Comparison of ENCODE assay signal across 17 cellular contexts in genomic region chr3:119825820-119826219, GRCh38. TPM values are rescaled to one million over a fixed set of nuclear protein-coding genes. Genes with fewer than 3 reads are reported as not detected.
DNase-seq lines count a peak whose midpoint lies in the region; ATAC-seq, FAIRE-seq and TF ChIP-seq lines count a peak whose summit lies in the region.
"Had no signal": no experiment of that assay in that cellular context is flagged by ENCODE, and none has a peak within 500 bp of the region (broad histone marks: within the 10 kb centered on the region; RNA-seq: fewer than 3 reads in every experiment).

No MANE protein-coding gene starts in this region.

- H3K27me3 ChIP-seq in breast epithelium (no peaks in the 10 kb centered on the region), H1 (replicated peaks in 1 of 4; ENCODE audit: control insufficient read depth in 3 of 4, extremely low read depth in 1 of 4, insufficient read depth in 3 of 4, low read length in 3 of 4) (no peaks in the 10 kb centered on the region), spleen (replicated peaks in 1 of 7) (no peaks in the 10 kb centered on the region), WERI-Rb-1 (ENCODE audit: insufficient read depth, low read depth, severe bottlenecking) (no peaks in the 10 kb centered on the region)
- no peaks in the 10 kb centered on the region for H3K27me3 ChIP-seq in naive thymus-derived CD4-positive, alpha-beta T cell (ENCODE audit: control insufficient read depth in 2 of 2, insufficient read depth in 2 of 2, low read length in 2 of 2)

- H3K27ac ChIP-seq in breast epithelium (no peak overlapping the region), H1 (ENCODE audit: low read depth, low read length) (no peak overlapping the region), spleen (no peak overlapping the region), WERI-Rb-1 (no peak overlapping the region)
- no peak overlapping the region for H3K27ac ChIP-seq in naive thymus-derived CD4-positive, alpha-beta T cell (ENCODE audit: low read depth, low read length)

- no peak overlapping the region for H2BK12ac ChIP-seq in H1 (ENCODE audit: low read depth, low read length)

- H3K4me3 ChIP-seq in breast epithelium (no peak overlapping the region), H1 (ENCODE audit: extremely low read depth in 1 of 4, insufficient read depth in 2 of 4, low read depth in 3 of 4, low read length in 4 of 4) (no peak overlapping the region), spleen (no peak overlapping the region), WERI-Rb-1 (ENCODE audit: low read depth, low read length) (no peak overlapping the region)
- H3K4me3 ChIP-seq in naive thymus-derived CD4-positive, alpha-beta T cell (ENCODE audit: low read length) = no peak overlapping the region
- H3K4me3 ChIP-seq: K562 had no signal

- H4K20me1 ChIP-seq in H1 (replicated peaks in 1 of 2; ENCODE audit: control insufficient read depth in 1 of 2, insufficient read depth in 2 of 2, low read length in 2 of 2) = no peaks in the 10 kb centered on the region

- no peak overlapping the region for H2BK5ac ChIP-seq in H1 (ENCODE audit: low read depth, low read length)

- H2AK5ac ChIP-seq in H1 (ENCODE audit: low read depth, low read length) = no peak overlapping the region

- H3K27me3 Mint-ChIP-seq in MCF 10A (ENCODE audit: insufficient read depth, unreplicated experiment) = no peaks in the 10 kb centered on the region
- no peaks in the 10 kb centered on the region for H3K27me3 Mint-ChIP-seq in memory B cell
- H3K27me3 Mint-ChIP-seq in naive thymus-derived CD4-positive, alpha-beta T cell = no peaks in the 10 kb centered on the region

- H4K91ac ChIP-seq in H1 (replicated peaks; ENCODE audit: insufficient read length, low read length) = no peak overlapping the region

- H3K36me3 Mint-ChIP-seq in MCF 10A (ENCODE audit: insufficient read depth, unreplicated experiment) (peaks cover 24% of the 10 kb centered on the region), memory B cell (peaks cover 7% of the 10 kb centered on the region)
- H3K36me3 Mint-ChIP-seq in naive thymus-derived CD4-positive, alpha-beta T cell = peaks cover 0 to 12% (median 5%) of the 10 kb centered on the region in 5 donors

- H3K23ac ChIP-seq in H1 (ENCODE audit: insufficient read length) = no peak overlapping the region

- FAIRE-seq in H1 (lab: Jason Lieb, UNC) = peak; percentile 28
- FAIRE-seq: K562 had no signal

- H4K5ac ChIP-seq in H1 (ENCODE audit: insufficient read length, low read depth, low read length) = no peak overlapping the region

- H3K18ac ChIP-seq in H1 (ENCODE audit: extremely low read depth, low read length) = no peak overlapping the region

- H3K56ac ChIP-seq in H1 (replicated peaks; ENCODE audit: insufficient read length, low read depth, low read length) = no peak overlapping the region

- TF ChIP-seq RAD21 in H1 (IDR thresholded peaks at IDR 0.05 in 1 of 2, conservative IDR thresholded peaks at IDR 0.05 in 1 of 2; ENCODE audit: low read depth in 2 of 2, low read length in 2 of 2) = no peak

- no peaks in the 10 kb centered on the region for H3K36me3 ChIP-seq in breast epithelium
- H3K36me3 ChIP-seq in H1 (ENCODE audit: control insufficient read depth in 2 of 4, insufficient read depth in 4 of 4, low read length in 3 of 4) = no peaks in the 10 kb centered on the region
- peaks cover 0 to 34% (median 8%) of the 10 kb centered on the region in 6 donors for H3K36me3 ChIP-seq in spleen
- peaks cover 8% of the 10 kb centered on the region; the same call in 1 of the 2 replicates for H3K36me3 ChIP-seq in WERI-Rb-1
- peaks cover 0 to 12% (median 6%) of the 10 kb centered on the region in 3 experiments for H3K36me3 ChIP-seq in naive thymus-derived CD4-positive, alpha-beta T cell (ENCODE audit: control insufficient read depth in 2 of 3, insufficient read depth in 3 of 3, low read length in 3 of 3)

- H3K27ac Mint-ChIP-seq in MCF 10A (ENCODE audit: low read depth, unreplicated experiment) (no peak overlapping the region), memory B cell (peak overlapping the region; percentile 70)
- peak overlapping the region in 3 of 9 donors; percentile 7 to 34 (median 9) for H3K27ac Mint-ChIP-seq in naive thymus-derived CD4-positive, alpha-beta T cell

- POLR2A ChIA-PET in MCF 10A (lab: Yijun Ruan, JAX) (no interaction called here), H1 (lab: Charles Lee; ENCODE audit: partially characterized antibody) (interaction anchor here (0.7 kb wide), 1 partner anchor 9 kb away, joined by 3 read pairs; no protein-coding TSS in a partner anchor)
- POLR2A ChIA-PET in naive thymus-derived CD4-positive, alpha-beta T cell (lab: Charles Lee) = no interaction called here

- H2BK20ac ChIP-seq in H1 (ENCODE audit: low read length) = no peak overlapping the region

- H3K9me3 ChIP-seq in breast epithelium (no peaks in the 10 kb centered on the region), H1 (ENCODE audit: insufficient read depth in 2 of 2, low read depth in 1 of 2, low read length in 1 of 2) (no peaks in the 10 kb centered on the region), spleen (no peaks in the 10 kb centered on the region), WERI-Rb-1 (ENCODE audit: severe bottlenecking) (no peaks in the 10 kb centered on the region)
- H3K9me3 ChIP-seq in naive thymus-derived CD4-positive, alpha-beta T cell (ENCODE audit: control insufficient read depth in 2 of 3, low read length in 3 of 3) = no peaks in the 10 kb centered on the region

- 89% methylated on average over 1 of the region's 1 CpG; no CpG with 5 or more reads in 1 of the 2 experiments for WGBS in H1 (ENCODE audit: extremely low coverage in 1 of 2, insufficient coverage in 1 of 2, insufficient read length in 1 of 2, insufficient replicate concordance in 2 of 2, low coverage in 1 of 2, low lambda C conversion rate in 2 of 2, missing lambda C conversion rate in 1 of 2), 2 experiments
- WGBS in spleen, 5 donors = 94 to 97% (median 96%) methylated on average over 1 of the region's 1 CpG

- no peak overlapping the region for H3K4me2 ChIP-seq in H1 (ENCODE audit: insufficient read depth in 1 of 2, low read depth in 2 of 2, low read length in 2 of 2)

- CTCF ChIA-PET in MCF 10A (lab: Yijun Ruan, JAX) = interaction anchor here (0.6 to 0.7 kb wide), 2 partner anchors 13 to 442 kb away, joined by 3 read pairs; no protein-coding TSS in a partner anchor
- CTCF ChIA-PET in H1 (lab: Charles Lee; ENCODE audit: partially characterized antibody) = interaction anchor here (2.0 to 3.8 kb wide), 2 partner anchors 11 to 15 kb away, joined by 4 to 17 read pairs; no protein-coding TSS in a partner anchor
- CTCF ChIA-PET in naive thymus-derived CD4-positive, alpha-beta T cell (lab: Charles Lee) = interaction anchor here (1.8 kb wide), 1 partner anchor 322 kb away, joined by 5 read pairs; no protein-coding TSS in a partner anchor

- TF ChIP-seq POLR2A in breast epithelium (IDR thresholded peaks at IDR 0.05) (no peak), H1 (IDR thresholded peaks at IDR 0.05; ENCODE audit: control extremely low read depth in 1 of 2, low read depth in 2 of 2, low read length in 2 of 2) (no peak), spleen (IDR thresholded peaks at IDR 0.05) (no peak)

- intact Hi-C loops in MCF 10A (cut with micrococcal nuclease) = no loop called here
- intact Hi-C loops in breast epithelium (cut with DNase I; ENCODE audit: low total_unique reads) = no loop called here
- intact Hi-C loops in spleen (cut with DNase I; ENCODE audit: low total_unique reads) = no loop called here
- intact Hi-C loops in naive thymus-derived CD4-positive, alpha-beta T cell (cut with micrococcal nuclease) = no loop called here

- no peak overlapping the region for H3K9ac ChIP-seq in H1 (replicated peaks in 1 of 4; ENCODE audit: extremely low read depth in 1 of 4, low read depth in 3 of 4, low read length in 3 of 4)

- no peak overlapping the region for H3K14ac ChIP-seq in H1 (ENCODE audit: insufficient read length)

- H3K79me2 ChIP-seq in H1 (ENCODE audit: control insufficient read depth in 1 of 2, insufficient read depth in 2 of 2, low read length in 2 of 2) = no peaks in the 10 kb centered on the region

- ATAC-seq in memory B cell (ENCODE audit: low read depth) = no peak
- ATAC-seq in naive thymus-derived CD4-positive, alpha-beta T cell = no peak
- ATAC-seq: HCT116, K562 had no signal

- H3K4me1 ChIP-seq in breast epithelium (no peaks in the 10 kb centered on the region), H1 (replicated peaks in 1 of 4; ENCODE audit: control insufficient read depth in 3 of 4, insufficient read depth in 4 of 4, low read length in 3 of 4) (peaks cover 0 to 3% (median 1%) of the 10 kb centered on the region in 4 experiments; a peak in 3 of 7 replicates), spleen (no peaks in the 10 kb centered on the region)
- no peaks in the 10 kb centered on the region for H3K4me1 ChIP-seq in naive thymus-derived CD4-positive, alpha-beta T cell (ENCODE audit: control insufficient read depth in 2 of 2, insufficient read depth in 2 of 2, low read length in 2 of 2)

- no peak overlapping the region for H2BK15ac ChIP-seq in H1 (ENCODE audit: low read length)

- H2BK120ac ChIP-seq in H1 (replicated peaks; ENCODE audit: low read depth, low read length) = no peak overlapping the region

- H3K9me3 Mint-ChIP-seq in MCF 10A (ENCODE audit: unreplicated experiment) (no peaks in the 10 kb centered on the region), memory B cell (no peaks in the 10 kb centered on the region)
- no peaks in the 10 kb centered on the region for H3K9me3 Mint-ChIP-seq in naive thymus-derived CD4-positive, alpha-beta T cell

- H3K4me3 Mint-ChIP-seq in MCF 10A (ENCODE audit: unreplicated experiment) (no peak overlapping the region), memory B cell (no peak overlapping the region)
- H3K4me3 Mint-ChIP-seq in naive thymus-derived CD4-positive, alpha-beta T cell = no peak overlapping the region

- H3K4ac ChIP-seq in H1 (replicated peaks; ENCODE audit: insufficient read length, low read depth, low read length) = no peak overlapping the region

- TSS peak; percentile 10 for BruUV-seq in MCF 10A (replicated peaks; lab: Mats Ljungman, UMichigan)

- no peak for TF ChIP-seq CTCF in MCF 10A (IDR thresholded peaks at IDR 0.05; ENCODE audit: unreplicated experiment)
- TF ChIP-seq CTCF in breast epithelium (IDR thresholded peaks at IDR 0.05) = no peak
- no peak for TF ChIP-seq CTCF in H1 (IDR thresholded peaks at IDR 0.05; ENCODE audit: control extremely low read depth in 1 of 3, insufficient read depth in 1 of 3, low read depth in 1 of 3, low read length in 3 of 3)
- no peak for TF ChIP-seq CTCF in spleen (IDR thresholded peaks at IDR 0.05 in 8 of 11, conservative IDR thresholded peaks at IDR 0.05 in 3 of 11)
- TF ChIP-seq CTCF in WERI-Rb-1 (IDR thresholded peaks at IDR 0.05; ENCODE audit: low read depth, low read length) = no peak

- no peak overlapping the region for H2AFZ ChIP-seq in H1 (ENCODE audit: low read length)

- H3K23me2 ChIP-seq in H1 (ENCODE audit: low read depth, low read length) = no peaks in the 10 kb centered on the region

- no peaks in the 10 kb centered on the region for H3K79me1 ChIP-seq in H1 (ENCODE audit: low read depth, low read length)

- no peak for DNase-seq in MCF 10A (ENCODE audit: unreplicated experiment)
- DNase-seq in breast epithelium (ENCODE audit: low spot score in 2 of 2) = no peak
- no peak for DNase-seq in H1 (ENCODE audit: low read depth in 1 of 2, low spot score in 2 of 2)
- no peak for DNase-seq in memory B cell (ENCODE audit: low spot score in 2 of 2)
- peak; percentile 19 for DNase-seq in spleen
- no peak for DNase-seq in medulla oblongata (ENCODE audit: extremely low spot score)
- no peak for DNase-seq in WERI-Rb-1
- DNase-seq in naive thymus-derived CD4-positive, alpha-beta T cell = no peak
- DNase-seq: C1 segment of cervical spinal cord; DMS53; NCI-H1092 treated with DMSO at 0.1 percent for 48 hours; NCI-H1694 treated with DMSO at 0.1 percent for 48 hours; NCI-H69; NK-92 treated with Interleukin-12 subunit alpha and Interleukin-12 subunit beta, amount 100 ng/mL, for 24 hours had no signal

- no peaks in the 10 kb centered on the region for H3K4me1 Mint-ChIP-seq in MCF 10A (ENCODE audit: insufficient read depth, unreplicated experiment)
- H3K4me1 Mint-ChIP-seq in memory B cell = no peaks in the 10 kb centered on the region
- H3K4me1 Mint-ChIP-seq in naive thymus-derived CD4-positive, alpha-beta T cell = peaks cover 3 to 12% (median 5%) of the 10 kb centered on the region in 7 donors

- TF ChIP-seq EP300 in H1 (IDR thresholded peaks at IDR 0.05; ENCODE audit: borderline replicate concordance in 1 of 2, low read depth in 2 of 2, low read length in 2 of 2) = no peak

- no peak overlapping the region for H4K8ac ChIP-seq in H1 (ENCODE audit: extremely low read depth, insufficient read depth, low read length)

RNA-seq across cellular contexts. Expression of gene NR1I2, which starts 43.9 kb away (rescaled TPM):
- total RNA-seq in MCF 10A (2022) = not detected in 2 replicates
- under 1 TPM; 0.29 to 0.98 (median 0.32) TPM for total RNA-seq in breast epithelium
- 0.28 and 0.44 TPM in 2 replicates for total RNA-seq in H1 (2021; fragmentation: NEBNext Ultra II Directional; extraction: Animal tissue kit (Norgen Biotek cat#: 25700))
- polyA plus RNA-seq in H1 (2011; rRNA removed) = 1.8 and 2.6 TPM in 2 replicates
- 2.6 TPM for polyA plus RNA-seq in H1 (2011; cell fraction: cytosol; rRNA removed)
- 4.2 TPM for polyA plus RNA-seq in H1 (2011; cell fraction: nucleus; rRNA removed)
- polyA plus RNA-seq in H1 (2012, experiment 1 of 2) = 0.93 to 2.0 TPM (median 1.3 TPM) in 4 replicates
- polyA plus RNA-seq in H1 (2012, experiment 2 of 2) = 0.58 TPM
- 0.16 TPM for polyA plus RNA-seq in H1 (2013, experiment 1 of 2)
- polyA plus RNA-seq in H1 (2013, experiment 2 of 2) = 0.13 TPM
- 1.7 TPM in 2 replicates for polyA minus RNA-seq in H1 (2011; rRNA and poly(A)+ RNA removed)
- polyA minus RNA-seq in H1 (2011; cell fraction: cytosol; rRNA and poly(A)+ RNA removed) = 1.5 TPM
- 3.0 TPM for polyA minus RNA-seq in H1 (2011; cell fraction: nucleus; rRNA and poly(A)+ RNA removed)
- 1 to 10 TPM in 2 of 7 donors, under 1 TPM in 4, not detected in 1; 0.42 to 1.1 (median 0.65) TPM for total RNA-seq in spleen
- under 1 TPM; 0.26 to 0.64 (median 0.37) TPM for polyA plus RNA-seq in spleen
- total RNA-seq in naive thymus-derived CD4-positive, alpha-beta T cell = under 1 TPM; 0.22 to 0.62 (median 0.44) TPM
- polyA plus RNA-seq in naive thymus-derived CD4-positive, alpha-beta T cell = under 1 TPM in 1 of 2 donors, not detected in 1; 0.26 TPM
- total RNA-seq: A172, K562 had no signal
- polyA plus RNA-seq: K562 had no signal
